In the genomic region with DNA sequence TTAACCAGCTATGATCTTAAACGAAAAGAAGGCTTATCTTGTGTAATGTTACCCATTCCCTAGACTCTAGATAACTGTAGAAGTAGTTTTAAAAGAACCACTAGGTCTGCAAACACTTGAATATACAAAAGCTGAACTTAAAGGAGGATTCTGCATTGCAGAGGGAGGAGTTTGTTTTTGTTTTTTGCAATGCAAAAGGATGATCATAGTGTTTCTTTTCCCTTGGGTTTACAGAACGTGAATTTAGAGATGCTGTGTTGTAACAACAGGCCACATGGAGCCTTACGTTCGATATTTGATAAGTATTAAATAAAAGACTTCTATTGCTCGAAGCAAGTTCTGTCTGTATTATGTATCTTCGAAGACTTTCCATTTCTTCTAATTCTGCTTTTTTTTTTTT, we compare ENCODE assay signal across 9 cellular contexts.
DNase-seq lines count a peak whose midpoint lies in the region; ATAC-seq and TF ChIP-seq lines count a peak whose summit lies in the region.
"Had no signal": no experiment of that assay in that cellular context is flagged by ENCODE, and none has a peak within 500 bp of the region (broad histone marks: within the 10 kb centered on the region; RNA-seq: fewer than 3 reads in every experiment).

No MANE protein-coding gene starts in this region.

- H3K36me3 Mint-ChIP-seq in activated naive CD4-positive, alpha-beta T cell treated with anti-CD3 and anti-CD28 coated beads, Interleukin-2, amount 10 ng/mL, durations not matched to agents 7 days and 5 days, result peaks cover 3% of the 10 kb centered on the region
- H3K36me3 Mint-ChIP-seq in activated naive CD8-positive, alpha-beta T cell, result no peaks in the 10 kb centered on the region

- CTCF ChIA-PET in activated naive CD4-positive, alpha-beta T cell treated with anti-CD3 and anti-CD28 coated beads, Interleukin-2, amount 10 ng/mL, durations not matched to agents 7 days and 5 days (lab: Charles Lee), result no interaction called here

- TF ChIP-seq POLR2A in transverse colon (IDR thresholded peaks at IDR 0.05), result no peak

- intact Hi-C loops in transverse colon (cut with DNase I; ENCODE audit: low total_unique reads), result no loop called here

- no peak for TF ChIP-seq EP300 in transverse colon (IDR thresholded peaks at IDR 0.05; ENCODE audit: low read depth)

- H3K27me3 ChIP-seq in iPS-15b (ENCODE audit: control insufficient read depth, insufficient read depth, low read length), result no peaks in the 10 kb centered on the region
- H3K27me3 ChIP-seq in transverse colon, result no peaks in the 10 kb centered on the region

- H3K27ac ChIP-seq in transverse colon, result peak overlapping the region; percentile 88 to 98 (median 98)

- peak overlapping the region; percentile 77 for H3K4me3 ChIP-seq in iPS-15b (ENCODE audit: low read depth, low read length)
- H3K4me3 ChIP-seq in transverse colon, result peak overlapping the region in 2 of 4 donors; percentile 89 to 97

- H3K27ac Mint-ChIP-seq in activated naive CD4-positive, alpha-beta T cell treated with anti-CD3 and anti-CD28 coated beads, Interleukin-2, amount 10 ng/mL, durations not matched to agents 7 days and 5 days, result no peak overlapping the region
- no peak overlapping the region for H3K27ac Mint-ChIP-seq in activated naive CD8-positive, alpha-beta T cell

- in situ Hi-C loops in transverse colon (cut with MboI; ENCODE audit: low pct_ligation_motif_present in 1 of 4, low pct_unique_long_range_greater_than_20kb in 1 of 4, low sequenced_read_pairs in 3 of 4), result no loop called here

- peaks cover 7% of the 10 kb centered on the region for H3K27me3 Mint-ChIP-seq in activated naive CD4-positive, alpha-beta T cell treated with anti-CD3 and anti-CD28 coated beads, Interleukin-2, amount 10 ng/mL, durations not matched to agents 7 days and 5 days
- H3K27me3 Mint-ChIP-seq in activated naive CD8-positive, alpha-beta T cell, result no peaks in the 10 kb centered on the region

- H3K36me3 ChIP-seq in iPS-15b (ENCODE audit: control insufficient read depth, insufficient read depth, low read length) (no peaks in the 10 kb centered on the region), transverse colon (no peaks in the 10 kb centered on the region)

- H3K4me3 Mint-ChIP-seq in activated naive CD4-positive, alpha-beta T cell treated with anti-CD3 and anti-CD28 coated beads, Interleukin-2, amount 10 ng/mL, durations not matched to agents 7 days and 5 days, result peak overlapping the region; percentile 90
- H3K4me3 Mint-ChIP-seq in activated naive CD8-positive, alpha-beta T cell, result peak overlapping the region; percentile 61

- 76 to 83% methylated on average over 6 of the region's 6 CpGs for WGBS in transverse colon (ENCODE audit: low coverage in 1 of 2), 2 donors

- TF ChIP-seq CTCF in transverse colon (IDR thresholded peaks at IDR 0.05), result no peak

- ATAC-seq in GM18870 (IDR thresholded peaks at IDR 0.05; ENCODE audit: unreplicated experiment), result no peak

- H3K9me3 Mint-ChIP-seq in activated naive CD4-positive, alpha-beta T cell treated with anti-CD3 and anti-CD28 coated beads, Interleukin-2, amount 10 ng/mL, durations not matched to agents 7 days and 5 days, result no peaks in the 10 kb centered on the region
- H3K9me3 Mint-ChIP-seq in activated naive CD8-positive, alpha-beta T cell (ENCODE audit: low read depth), result no peaks in the 10 kb centered on the region

- no peak for DNase-seq in activated naive CD4-positive, alpha-beta T cell treated with anti-CD3 and anti-CD28 coated beads, Interleukin-2, amount 10 ng/mL, durations not matched to agents 7 days and 5 days
- DNase-seq in activated naive CD4-positive, alpha-beta T cell (lab: John Stamatoyannopoulos, UW), result no peak
- DNase-seq in transverse colon (no peak), kidney tubule cell (ENCODE audit: low spot score) (no peak), activated gamma-delta T cell (lab: John Stamatoyannopoulos, UW) (no peak)
- DNase-seq: NCI-H1048 had no signal

- peaks cover 13% of the 10 kb centered on the region for H3K4me1 Mint-ChIP-seq in activated naive CD4-positive, alpha-beta T cell treated with anti-CD3 and anti-CD28 coated beads, Interleukin-2, amount 10 ng/mL, durations not matched to agents 7 days and 5 days
- H3K4me1 Mint-ChIP-seq in activated naive CD8-positive, alpha-beta T cell (ENCODE audit: low read depth), result peaks cover 9% of the 10 kb centered on the region

- H3K9me3 ChIP-seq in iPS-15b (ENCODE audit: control insufficient read depth, insufficient read depth, low read length) (no peaks in the 10 kb centered on the region), transverse colon (no peaks in the 10 kb centered on the region)

- peaks cover 7% of the 10 kb centered on the region for H3K4me1 ChIP-seq in iPS-15b (ENCODE audit: control insufficient read depth, insufficient read depth, low read length)
- peaks cover 6 to 43% (median 29%) of the 10 kb centered on the region in 4 donors for H3K4me1 ChIP-seq in transverse colon

- H3K9ac ChIP-seq in iPS-15b (ENCODE audit: low read depth, low read length), result no peak overlapping the region
